Comparison of ENCODE assay signal across 8 cellular contexts in the genomic region with DNA sequence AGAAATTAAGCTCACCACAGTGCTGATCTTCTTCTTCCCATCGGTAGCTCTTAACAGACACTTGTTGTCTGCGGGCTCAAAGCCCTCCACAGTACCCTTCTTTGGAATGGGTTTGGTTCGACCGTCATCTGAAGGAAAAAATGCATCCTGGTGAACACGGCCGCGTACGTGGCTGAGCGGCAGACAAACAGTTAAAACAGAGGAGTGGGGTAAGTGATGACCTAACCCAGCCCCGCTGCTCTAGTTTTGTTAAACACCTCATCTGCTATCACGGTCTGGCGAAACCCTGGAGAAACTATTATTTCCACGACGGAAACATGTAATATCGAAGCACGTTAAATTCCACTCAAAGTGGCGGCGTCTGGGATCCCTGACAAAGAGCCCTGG. TPM values are rescaled to one million over a fixed set of nuclear protein-coding genes. Genes with fewer than 3 reads are reported as not detected.
DNase-seq lines count a peak whose midpoint lies in the region; ATAC-seq and TF ChIP-seq lines count a peak whose summit lies in the region.

No MANE protein-coding gene starts in this region.

- H3K4me2 ChIP-seq in OCI-LY1 (ENCODE audit: low read length), result peak overlapping the region; percentile 88

- DNase-seq in Calu3 (no peak), anterior cingulate cortex (lab: John Stamatoyannopoulos, UW) (no peak), NCI-H345 (lab: John Stamatoyannopoulos, UW) (no peak)
- no peak for DNase-seq in effector memory CD4-positive, alpha-beta T cell
- DNase-seq in naive thymus-derived CD4-positive, alpha-beta T cell, result peak in 1 of 9 donors; percentile 28
- no peak for DNase-seq in activated CD4-positive, alpha-beta T cell treated with anti-CD3 and anti-CD28 coated beads, Interleukin-2, amount 50 U/mL, for 1 hour
- DNase-seq in stimulated activated CD4-positive, alpha-beta T cell treated with anti-CD3 and anti-CD28 coated beads, Interleukin-2, amount 100 ng/mL, for 24 hours, result no peak

- CTCF ChIA-PET in Calu3 (lab: Charles Lee), result interaction anchor here (0.9 kb wide), 1 partner anchor 9 kb away, joined by 3 read pairs; no protein-coding TSS in a partner anchor
- CTCF ChIA-PET in naive thymus-derived CD4-positive, alpha-beta T cell (lab: Charles Lee), result interaction anchor here (0.7 to 2.2 kb wide), 3 partner anchors 9 to 68 kb away, joined by 3 to 11 read pairs (median 5); no protein-coding TSS in a partner anchor

- peaks cover 16% of the 10 kb centered on the region for H3K36me3 Mint-ChIP-seq in Calu3 (ENCODE audit: insufficient read depth, unreplicated experiment)
- peaks cover 0 to 27% (median 14%) of the 10 kb centered on the region in 5 donors for H3K36me3 Mint-ChIP-seq in naive thymus-derived CD4-positive, alpha-beta T cell

- no peaks in the 10 kb centered on the region for H3K27me3 Mint-ChIP-seq in Calu3 (ENCODE audit: unreplicated experiment)
- no peaks in the 10 kb centered on the region for H3K27me3 Mint-ChIP-seq in naive thymus-derived CD4-positive, alpha-beta T cell

- H3K4me1 ChIP-seq in OCI-LY1 (ENCODE audit: insufficient read depth, low read length, severe bottlenecking), result peaks cover 27% of the 10 kb centered on the region
- H3K4me1 ChIP-seq in effector memory CD4-positive, alpha-beta T cell (ENCODE audit: control insufficient read depth, insufficient read depth, low read length, poor library complexity, severe bottlenecking), result peaks cover 21% of the 10 kb centered on the region
- H3K4me1 ChIP-seq in naive thymus-derived CD4-positive, alpha-beta T cell (ENCODE audit: control insufficient read depth in 2 of 2, insufficient read depth in 2 of 2, low read length in 2 of 2), result peaks cover 15 to 18% of the 10 kb centered on the region in 2 donors

- H3K9me2 ChIP-seq in OCI-LY1 (ENCODE audit: low read depth, low read length), result no peaks in the 10 kb centered on the region

- H3K79me2 ChIP-seq in OCI-LY1 (ENCODE audit: insufficient read depth, low read length), result peaks cover 13% of the 10 kb centered on the region

- H3K9me3 Mint-ChIP-seq in Calu3 (ENCODE audit: low read depth, unreplicated experiment), result no peaks in the 10 kb centered on the region
- H3K9me3 Mint-ChIP-seq in naive thymus-derived CD4-positive, alpha-beta T cell, result no peaks in the 10 kb centered on the region

- peak overlapping the region; percentile 79 for H3K4me3 ChIP-seq in OCI-LY1 (ENCODE audit: low read depth, low read length, poor library complexity, severe bottlenecking)
- H3K4me3 ChIP-seq in effector memory CD4-positive, alpha-beta T cell (ENCODE audit: insufficient read depth, low read depth, low read length, poor library complexity, severe bottlenecking), result peak overlapping the region; percentile 67
- peak overlapping the region; percentile 86 for H3K4me3 ChIP-seq in naive thymus-derived CD4-positive, alpha-beta T cell (ENCODE audit: low read length)

- BruUV-seq in Calu3 (replicated peaks; lab: Mats Ljungman, UMichigan), result no TSS peak

- H4K20me1 ChIP-seq in OCI-LY1 (ENCODE audit: insufficient read depth, low read length), result no peaks in the 10 kb centered on the region

- POLR2A ChIA-PET in naive thymus-derived CD4-positive, alpha-beta T cell (lab: Charles Lee), result interaction anchor here (0.6 to 3.2 kb wide), 7 partner anchors 7 to 237 kb away, joined by 3 to 22 read pairs (median 3); a partner anchor contains a TSS

- H2AFZ ChIP-seq in OCI-LY1 (ENCODE audit: low read length), result no peak overlapping the region

- H3K27me3 ChIP-seq in OCI-LY1 (ENCODE audit: insufficient read depth, low read length), result no peaks in the 10 kb centered on the region
- no peaks in the 10 kb centered on the region for H3K27me3 ChIP-seq in effector memory CD4-positive, alpha-beta T cell (replicated peaks; ENCODE audit: control insufficient read depth, insufficient read depth, low read length, poor library complexity, severe bottlenecking)
- H3K27me3 ChIP-seq in naive thymus-derived CD4-positive, alpha-beta T cell (ENCODE audit: control insufficient read depth in 2 of 2, insufficient read depth in 2 of 2, low read length in 2 of 2), result no peaks in the 10 kb centered on the region

- peak overlapping the region; percentile 88 for H3K9ac ChIP-seq in OCI-LY1 (ENCODE audit: low read length)

- intact Hi-C loops in Calu3 (cut with micrococcal nuclease; ENCODE audit: unreplicated experiment), result no loop called here
- intact Hi-C loops in naive thymus-derived CD4-positive, alpha-beta T cell (cut with micrococcal nuclease), result loop anchor here (2.0 to 5.0 kb wide), 4 partner anchors 116 to 284 kb away; a partner anchor contains a TSS

- peaks cover 42% of the 10 kb centered on the region for H3K36me3 ChIP-seq in OCI-LY1 (ENCODE audit: insufficient read depth, low read length)
- peaks cover 35% of the 10 kb centered on the region for H3K36me3 ChIP-seq in effector memory CD4-positive, alpha-beta T cell (ENCODE audit: control insufficient read depth, insufficient read depth, low read length)
- H3K36me3 ChIP-seq in naive thymus-derived CD4-positive, alpha-beta T cell (ENCODE audit: control insufficient read depth in 2 of 3, insufficient read depth in 3 of 3, low read length in 3 of 3), result peaks cover 10 to 41% (median 31%) of the 10 kb centered on the region in 3 experiments

- peak overlapping the region; percentile 35 for H3K27ac ChIP-seq in OCI-LY1 (ENCODE audit: low read depth, low read length, poor library complexity, severe bottlenecking)
- H3K27ac ChIP-seq in effector memory CD4-positive, alpha-beta T cell (ENCODE audit: insufficient read depth, low read length, poor library complexity, severe bottlenecking), result peak overlapping the region; percentile 84
- peak overlapping the region; percentile 96 for H3K27ac ChIP-seq in naive thymus-derived CD4-positive, alpha-beta T cell (ENCODE audit: low read depth, low read length)

- TF ChIP-seq CTCF in Calu3 (IDR thresholded peaks at IDR 0.05; ENCODE audit: unreplicated experiment) (no peak), OCI-LY1 (IDR thresholded peaks at IDR 0.05; ENCODE audit: low read length) (no peak)

- no peaks in the 10 kb centered on the region for H3K9me3 ChIP-seq in OCI-LY1 (ENCODE audit: low read length)
- H3K9me3 ChIP-seq in effector memory CD4-positive, alpha-beta T cell (ENCODE audit: control insufficient read depth, low read length), result no peaks in the 10 kb centered on the region
- no peaks in the 10 kb centered on the region for H3K9me3 ChIP-seq in naive thymus-derived CD4-positive, alpha-beta T cell (ENCODE audit: control insufficient read depth in 2 of 3, low read length in 3 of 3)

- no peaks in the 10 kb centered on the region for H3K4me1 Mint-ChIP-seq in Calu3 (ENCODE audit: low read depth, unreplicated experiment)
- H3K4me1 Mint-ChIP-seq in naive thymus-derived CD4-positive, alpha-beta T cell, result peaks cover 28 to 58% (median 53%) of the 10 kb centered on the region in 7 donors

- ATAC-seq in naive thymus-derived CD4-positive, alpha-beta T cell, result no peak

- no peaks in the 10 kb centered on the region for H3F3A ChIP-seq in OCI-LY1 (ENCODE audit: insufficient read depth, low read length)

- H3K27ac Mint-ChIP-seq in Calu3 (ENCODE audit: unreplicated experiment), result peak overlapping the region; percentile 60
- H3K27ac Mint-ChIP-seq in naive thymus-derived CD4-positive, alpha-beta T cell, result peak overlapping the region; percentile 94 to 99 (median 98)

- peak overlapping the region; percentile 88 for H3K4me3 Mint-ChIP-seq in Calu3 (ENCODE audit: low read depth, unreplicated experiment)
- H3K4me3 Mint-ChIP-seq in naive thymus-derived CD4-positive, alpha-beta T cell, result peak overlapping the region; percentile 92 to 100 (median 100)

RNA-seq across cellular contexts. Expression of a gene that starts 0.7 kb away (rescaled TPM):
- 96.5 and 113 TPM in 2 replicates for total RNA-seq in Calu3 (2022)
- total RNA-seq in naive thymus-derived CD4-positive, alpha-beta T cell, result 100 to 1,000 TPM in 4 of 5 experiments, 10 to 100 TPM in 1; 92.1 to 157 (median 111) TPM
- polyA plus RNA-seq in naive thymus-derived CD4-positive, alpha-beta T cell, result 100 to 1,000 TPM; 787 to 963 TPM

Comparison
In these comparisons a context has a peak if more than half of its experiments do, and no peak if none do; other contexts are left out.
1. H3K27ac ChIP-seq: peak in every context shown above with its lines; median percentile 96 in naive thymus-derived CD4-positive, alpha-beta T cell; 84 in effector memory CD4-positive, alpha-beta T cell; 35 in OCI-LY1.